ENCODE assay signal across 10 cellular contexts in the genomic region with DNA sequence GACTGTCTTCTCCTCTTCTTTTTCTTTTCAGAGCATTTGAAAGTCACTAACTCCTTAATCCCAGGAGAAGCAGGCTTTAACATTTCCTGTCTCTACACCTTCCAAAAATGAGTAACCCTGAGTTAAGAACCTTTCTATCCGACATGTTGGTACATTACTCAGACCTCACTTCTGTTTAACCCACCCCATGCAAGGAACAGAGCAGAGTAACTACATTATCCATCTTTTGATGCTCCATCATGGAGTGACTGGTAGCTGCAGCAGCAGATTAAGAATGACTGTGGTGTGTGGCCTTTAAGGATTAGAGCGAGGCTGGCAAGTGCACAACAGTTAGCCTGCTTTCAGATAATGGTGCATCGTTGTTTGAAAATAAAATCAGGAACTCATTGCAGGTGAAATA. TPM values are rescaled to one million over a fixed set of nuclear protein-coding genes. Genes with fewer than 3 reads are reported as not detected.
DNase-seq lines count a peak whose midpoint lies in the region; ATAC-seq and TF ChIP-seq lines count a peak whose summit lies in the region.
"Had no signal": no experiment of that assay in that cellular context is flagged by ENCODE, and none has a peak within 500 bp of the region (broad histone marks: within the 10 kb centered on the region; RNA-seq: fewer than 3 reads in every experiment).

No MANE protein-coding gene starts in this region.

- POLR2A ChIA-PET in BJ (lab: Charles Lee), result no interaction called here

- DNase-seq in BJ (ENCODE audit: low read depth), result no peak
- DNase-seq in NCI-H82 treated with DMSO at 0.1 percent for 48 hours (lab: John Stamatoyannopoulos, UW; ENCODE audit: unreplicated experiment), result peak; percentile 14
- DNase-seq in HAP-1 (ENCODE audit: low spot score in 2 of 2), result no peak
- DNase-seq in BE2C, result no peak
- DNase-seq: NCI-H187 treated with DMSO at 0.1 percent for 48 hours had no signal

- H3K9me3 ChIP-seq in HAP-1 (no peaks in the 10 kb centered on the region), BE2C (no peaks in the 10 kb centered on the region)
- H3K9me3 ChIP-seq: neutrophil had no signal

- no peaks in the 10 kb centered on the region for H3K9me3 Mint-ChIP-seq in nephron

- peaks cover 86% of the 10 kb centered on the region for H3K4me1 Mint-ChIP-seq in nephron

- TF ChIP-seq CTCF in BJ (IDR thresholded peaks at IDR 0.05; ENCODE audit: insufficient read depth, low read depth, low read length) (no peak), nephron (IDR thresholded peaks at IDR 0.05; ENCODE audit: unreplicated experiment in 3 of 3) (no peak), BE2C (IDR thresholded peaks at IDR 0.05; ENCODE audit: low read depth, low read length) (no peak)

- no peaks in the 10 kb centered on the region for H3K27me3 ChIP-seq in BJ (ENCODE audit: control insufficient read depth, insufficient read depth, low read length)
- no peaks in the 10 kb centered on the region for H3K27me3 ChIP-seq in HAP-1 (ENCODE audit: low read depth)
- no peaks in the 10 kb centered on the region for H3K27me3 ChIP-seq in BE2C
- H3K27me3 ChIP-seq: neutrophil had no signal

- peak overlapping the region; percentile 92 for H3K27ac ChIP-seq in cingulate gyrus (ENCODE audit: low read depth, low read length)
- H3K27ac ChIP-seq: neutrophil had no signal

- CTCF ChIA-PET in BJ (lab: Yijun Ruan, JAX), result interaction anchor here (0.6 to 0.7 kb wide), 3 partner anchors 23 to 388 kb away, joined by 3 to 4 read pairs (median 3); no protein-coding TSS in a partner anchor

- H3K36me3 Mint-ChIP-seq in nephron (ENCODE audit: low read depth), result no peaks in the 10 kb centered on the region

- H3K36me3 ChIP-seq in BJ (ENCODE audit: control insufficient read depth, insufficient read depth, low read length) (no peaks in the 10 kb centered on the region), HAP-1 (replicated peaks) (no peaks in the 10 kb centered on the region; the same call in 1 of the 2 replicates), BE2C (no peaks in the 10 kb centered on the region)
- H3K36me3 ChIP-seq: neutrophil had no signal

- no peaks in the 10 kb centered on the region for H3K27me3 Mint-ChIP-seq in nephron (ENCODE audit: low read depth)

- peak overlapping the region; percentile 95 to 98 (median 98) for H3K27ac Mint-ChIP-seq in nephron

- ATAC-seq in HG03135 (IDR thresholded peaks at IDR 0.05; ENCODE audit: unreplicated experiment) (no peak), GM18868 (IDR thresholded peaks at IDR 0.05; ENCODE audit: unreplicated experiment) (no peak)

- in situ Hi-C loops in HAP-1 (cut with MboI; ENCODE audit: low sequenced_read_pairs), result no loop called here

- H3K4me1 ChIP-seq in HAP-1 (peaks cover 28% of the 10 kb centered on the region), BE2C (peaks cover 3% of the 10 kb centered on the region; the same call in 1 of the 2 replicates)

- peak overlapping the region; percentile 13 for H3K4me3 ChIP-seq in BJ (ENCODE audit: low read depth, low read length)
- H3K4me3 ChIP-seq in HAP-1, result no peak overlapping the region; the same call in 1 of the 2 replicates
- no peak overlapping the region for H3K4me3 ChIP-seq in BE2C (ENCODE audit: low read depth, low read length)

- peak overlapping the region; percentile 39 to 91 (median 89) for H3K4me3 Mint-ChIP-seq in nephron

RNA-seq across cellular contexts. Expression of gene TRAF3IP2, which starts 2.0 kb away (rescaled TPM):
- 33.1 and 52.4 TPM in 2 replicates for polyA plus RNA-seq in BJ (2011; rRNA removed)
- polyA minus RNA-seq in BJ (2011; rRNA and poly(A)+ RNA removed), result 29.3 and 43.2 TPM in 2 replicates
- 71.3 TPM for polyA plus RNA-seq in BE2C (2012; ENCODE audit: insufficient read depth, insufficient read length, low read depth)
